Comparison of ENCODE assay signal across 2 cellular contexts in the genomic region with DNA sequence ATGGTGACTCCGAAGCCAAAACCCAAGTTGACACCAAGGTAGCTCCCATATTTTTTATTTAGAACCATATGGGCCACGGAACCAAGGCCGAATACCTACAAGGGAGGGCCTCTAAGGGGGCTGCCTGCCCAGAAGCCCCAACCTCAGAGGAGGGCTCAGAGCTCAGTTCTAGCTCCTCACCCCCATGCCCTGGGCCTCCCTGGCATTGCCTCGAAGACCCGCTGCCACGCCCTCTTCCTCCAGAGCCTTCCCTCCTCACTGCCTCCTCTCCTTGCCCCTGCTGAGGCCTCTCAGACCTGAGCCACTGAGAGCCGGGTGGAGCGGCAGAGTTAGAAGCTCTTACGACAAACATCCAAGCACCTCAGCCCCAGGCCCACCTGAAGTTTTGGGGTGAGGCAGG. TPM values are rescaled to one million over a fixed set of nuclear protein-coding genes. Genes with fewer than 3 reads are reported as not detected.
"Had no signal": no experiment of that assay in that cellular context is flagged by ENCODE, and none has a peak within 500 bp of the region (broad histone marks: within the 10 kb centered on the region; RNA-seq: fewer than 3 reads in every experiment).

No MANE protein-coding gene starts in this region.

RNA-seq across cellular contexts. Expression of a gene that starts 15.4 kb away (rescaled TPM):
- total RNA-seq: PC-3, SJSA1 had no signal
